Comparison of ENCODE assay signal across 10 cellular contexts in genomic region chr7:952548-953441, GRCh38. TPM values are rescaled to one million over a fixed set of nuclear protein-coding genes. Genes with fewer than 3 reads are reported as not detected.
DNase-seq lines count a peak whose midpoint lies in the region; ATAC-seq and TF ChIP-seq lines count a peak whose summit lies in the region.
"Had no signal": no experiment of that assay in that cellular context is flagged by ENCODE, and none has a peak within 500 bp of the region (broad histone marks: within the 10 kb centered on the region; RNA-seq: fewer than 3 reads in every experiment).

No MANE protein-coding gene starts in this region.

- H3K36me3 Mint-ChIP-seq in activated T-cell treated with anti-CD3 and anti-CD28 coated beads, Interleukin-2, amount 50 U/mL, for 72 hours (ENCODE audit: insufficient read depth in 2 of 2): peaks cover 0 to 2% of the 10 kb centered on the region in 2 donors
- H3K36me3 Mint-ChIP-seq in brain (peaks cover 5% of the 10 kb centered on the region), memory B cell (no peaks in the 10 kb centered on the region)
- no peaks in the 10 kb centered on the region for H3K36me3 Mint-ChIP-seq in activated CD8-positive, alpha-beta memory T cell treated with anti-CD3 and anti-CD28 coated beads, Interleukin-2, amount 10 ng/mL, durations not matched to agents 7 days and 5 days

- ATAC-seq in activated T-cell treated with anti-CD3 and anti-CD28 coated beads, Interleukin-2, amount 50 U/mL, for 72 hours (replicated peaks in 1 of 2): no peak
- no peak for ATAC-seq in memory B cell (ENCODE audit: low read depth)
- ATAC-seq in activated CD8-positive, alpha-beta memory T cell treated with anti-CD3 and anti-CD28 coated beads, Interleukin-2, amount 10 ng/mL, durations not matched to agents 7 days and 5 days: no peak

- no peaks in the 10 kb centered on the region for H3K4me1 Mint-ChIP-seq in activated T-cell treated with anti-CD3 and anti-CD28 coated beads, Interleukin-2, amount 50 U/mL, for 72 hours (ENCODE audit: low read depth)
- peaks cover 4% of the 10 kb centered on the region for H3K4me1 Mint-ChIP-seq in brain
- H3K4me1 Mint-ChIP-seq in memory B cell: peaks cover 22% of the 10 kb centered on the region
- peaks cover 6% of the 10 kb centered on the region for H3K4me1 Mint-ChIP-seq in activated CD8-positive, alpha-beta memory T cell treated with anti-CD3 and anti-CD28 coated beads, Interleukin-2, amount 10 ng/mL, durations not matched to agents 7 days and 5 days

- no peak for TF ChIP-seq CTCF in brain (conservative IDR thresholded peaks at IDR 0.05)

- CTCF ChIA-PET in activated CD8-positive, alpha-beta memory T cell treated with anti-CD3 and anti-CD28 coated beads, Interleukin-2, amount 10 ng/mL, durations not matched to agents 7 days and 5 days (lab: Charles Lee): interaction anchor here (0.8 to 1.7 kb wide), 6 partner anchors 22 to 136 kb away, joined by 3 to 7 read pairs (median 3); partner anchors contain the start of gene COX19

- no peaks in the 10 kb centered on the region for H3K9me3 Mint-ChIP-seq in activated T-cell treated with anti-CD3 and anti-CD28 coated beads, Interleukin-2, amount 50 U/mL, for 72 hours
- H3K9me3 Mint-ChIP-seq in brain: no peaks in the 10 kb centered on the region
- no peaks in the 10 kb centered on the region for H3K9me3 Mint-ChIP-seq in memory B cell
- H3K9me3 Mint-ChIP-seq in activated CD8-positive, alpha-beta memory T cell treated with anti-CD3 and anti-CD28 coated beads, Interleukin-2, amount 10 ng/mL, durations not matched to agents 7 days and 5 days (ENCODE audit: low read depth): no peaks in the 10 kb centered on the region

- DNase-seq in activated T-cell treated with anti-CD3 and anti-CD28 coated beads, Interleukin-2, amount 50 U/mL, for 72 hours: no peak
- DNase-seq in activated T-cell treated with anti-CD3 and anti-CD28 coated beads, Interleukin-2, amount 50 U/mL, for 1 hour: no peak
- no peak for DNase-seq in memory B cell (ENCODE audit: low spot score in 2 of 2)
- DNase-seq in activated CD8-positive, alpha-beta memory T cell treated with anti-CD3 and anti-CD28 coated beads, Interleukin-2, amount 10 ng/mL, durations not matched to agents 7 days and 5 days: no peak
- DNase-seq in NCI-H774 (lab: John Stamatoyannopoulos, UW): no peak
- DNase-seq in NCI-H2029 treated with DMSO at 0.1 percent for 48 hours (lab: John Stamatoyannopoulos, UW): no peak
- DNase-seq: T1000 had no signal

- peak overlapping the region; percentile 88 for H3K27ac ChIP-seq in temporal lobe (ENCODE audit: low read depth, low read length)

- no peak overlapping the region for H3K27ac Mint-ChIP-seq in activated T-cell treated with anti-CD3 and anti-CD28 coated beads, Interleukin-2, amount 50 U/mL, for 72 hours
- H3K27ac Mint-ChIP-seq in brain: no peak overlapping the region
- H3K27ac Mint-ChIP-seq in memory B cell: no peak overlapping the region
- H3K27ac Mint-ChIP-seq in activated CD8-positive, alpha-beta memory T cell treated with anti-CD3 and anti-CD28 coated beads, Interleukin-2, amount 10 ng/mL, durations not matched to agents 7 days and 5 days: no peak overlapping the region

- H3K4me3 Mint-ChIP-seq in activated T-cell treated with anti-CD3 and anti-CD28 coated beads, Interleukin-2, amount 50 U/mL, for 72 hours: peak overlapping the region; percentile 40 to 42
- H3K4me3 Mint-ChIP-seq in brain: peak overlapping the region in 4 of 5 experiments; percentile 35 to 66 (median 55)
- H3K4me3 Mint-ChIP-seq in memory B cell: peak overlapping the region; percentile 58
- no peak overlapping the region for H3K4me3 Mint-ChIP-seq in activated CD8-positive, alpha-beta memory T cell treated with anti-CD3 and anti-CD28 coated beads, Interleukin-2, amount 10 ng/mL, durations not matched to agents 7 days and 5 days

- no peaks in the 10 kb centered on the region for H3K27me3 Mint-ChIP-seq in activated T-cell treated with anti-CD3 and anti-CD28 coated beads, Interleukin-2, amount 50 U/mL, for 72 hours (ENCODE audit: low read depth)
- H3K27me3 Mint-ChIP-seq in brain: peaks cover 5% of the 10 kb centered on the region
- H3K27me3 Mint-ChIP-seq in memory B cell: peaks cover 4% of the 10 kb centered on the region
- H3K27me3 Mint-ChIP-seq in activated CD8-positive, alpha-beta memory T cell treated with anti-CD3 and anti-CD28 coated beads, Interleukin-2, amount 10 ng/mL, durations not matched to agents 7 days and 5 days: peaks cover 7% of the 10 kb centered on the region

RNA-seq across cellular contexts. Expression of gene ADAP1, which starts 1.7 kb away (rescaled TPM):
- 10 to 100 TPM; 11.1 to 29.4 TPM for total RNA-seq in activated T-cell treated with anti-CD3 and anti-CD28 coated beads, Interleukin-2, amount 50 U/mL, for 72 hours
- polyA plus RNA-seq in brain (ENCODE audit: insufficient read depth, low read depth, low replicate concordance): 60.1 TPM
- total RNA-seq in temporal lobe: 32.0 TPM
- total RNA-seq in activated CD8-positive, alpha-beta memory T cell treated with anti-CD3 and anti-CD28 coated beads, Interleukin-2, amount 10 ng/mL, durations not matched to agents 7 days and 5 days: 10 to 100 TPM; 12.4 to 30.8 TPM

RNA-seq across cellular contexts. Expression of gene COX19, which starts 22.6 kb away (rescaled TPM):
- 10 to 100 TPM; 20.8 to 28.4 TPM for total RNA-seq in activated T-cell treated with anti-CD3 and anti-CD28 coated beads, Interleukin-2, amount 50 U/mL, for 72 hours
- 2.4 TPM for polyA plus RNA-seq in brain (ENCODE audit: insufficient read depth, low read depth, low replicate concordance)
- 13.3 TPM for total RNA-seq in temporal lobe
- total RNA-seq in activated CD8-positive, alpha-beta memory T cell treated with anti-CD3 and anti-CD28 coated beads, Interleukin-2, amount 10 ng/mL, durations not matched to agents 7 days and 5 days: 10 to 100 TPM; 18.7 to 18.9 TPM

RNA-seq across cellular contexts. Expression of gene CYP2W1, which starts 30.2 kb away (rescaled TPM):
- total RNA-seq in activated T-cell treated with anti-CD3 and anti-CD28 coated beads, Interleukin-2, amount 50 U/mL, for 72 hours: not detected
- not detected for polyA plus RNA-seq in brain (ENCODE audit: insufficient read depth, low read depth, low replicate concordance)
- total RNA-seq in temporal lobe: not detected
- total RNA-seq in activated CD8-positive, alpha-beta memory T cell treated with anti-CD3 and anti-CD28 coated beads, Interleukin-2, amount 10 ng/mL, durations not matched to agents 7 days and 5 days: not detected
- total RNA-seq: aorta had no signal
- polyA plus RNA-seq: aorta had no signal
